25 cellular contexts compared by ENCODE assay signal in the genomic region with DNA sequence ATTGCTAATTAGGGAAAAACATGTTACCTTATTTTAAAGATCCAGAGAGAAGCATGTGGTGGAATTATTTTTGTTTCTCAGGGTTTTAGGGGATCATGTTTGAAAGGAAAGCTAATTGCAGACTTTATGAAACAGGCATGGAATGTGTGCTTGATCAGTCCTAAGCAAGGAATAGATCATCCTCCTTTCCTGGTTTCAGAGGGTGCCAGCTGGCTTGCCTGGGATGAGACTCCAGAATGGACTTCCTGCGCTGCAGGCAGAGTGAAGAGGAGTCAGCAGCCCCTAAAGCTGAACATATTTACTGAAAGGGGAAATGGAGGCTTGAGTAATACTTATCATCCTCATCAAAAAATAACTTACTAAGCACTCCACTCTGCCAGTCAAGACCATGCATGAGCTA. TPM values are rescaled to one million over a fixed set of nuclear protein-coding genes. Genes with fewer than 3 reads are reported as not detected.
"Had no signal": no experiment of that assay in that cellular context is flagged by ENCODE, and none has a peak within 500 bp of the region (broad histone marks: within the 10 kb centered on the region; RNA-seq: fewer than 3 reads in every experiment).

No MANE protein-coding gene starts in this region.

- H3K27me3 ChIP-seq: breast epithelium, SJSA1 had no signal

- H3K36me3 Mint-ChIP-seq: activated CD8-positive, alpha-beta memory T cell treated with anti-CD3 and anti-CD28 coated beads, Interleukin-2, amount 10 ng/mL, durations not matched to agents 7 days and 5 days; activated naive CD8-positive, alpha-beta T cell; T-cell had no signal

- H3K27ac ChIP-seq: breast epithelium, SJSA1, WERI-Rb-1 had no signal

- H3K4me3 Mint-ChIP-seq: activated CD4-positive, alpha-beta T cell treated with anti-CD3 and anti-CD28 coated beads, Interleukin-2, amount 10 ng/mL, durations not matched to agents 24 days and 14 days; activated CD8-positive, alpha-beta memory T cell treated with anti-CD3 and anti-CD28 coated beads, Interleukin-2, amount 10 ng/mL, durations not matched to agents 7 days and 5 days; activated naive CD4-positive, alpha-beta T cell treated with anti-CD3 and anti-CD28 coated beads for 36 hours; activated naive CD8-positive, alpha-beta T cell; activated T-cell treated with anti-CD3 and anti-CD28 coated beads, Interleukin-2, amount 50 U/mL, for 4 hours; T-cell had no signal

- H3K27ac Mint-ChIP-seq: activated CD4-positive, alpha-beta T cell treated with anti-CD3 and anti-CD28 coated beads, Interleukin-2, amount 10 ng/mL, durations not matched to agents 24 days and 14 days; activated CD8-positive, alpha-beta memory T cell treated with anti-CD3 and anti-CD28 coated beads, Interleukin-2, amount 10 ng/mL, durations not matched to agents 7 days and 5 days; activated naive CD4-positive, alpha-beta T cell treated with anti-CD3 and anti-CD28 coated beads for 36 hours; activated naive CD8-positive, alpha-beta T cell; T-cell had no signal

- H3K4me1 ChIP-seq: breast epithelium, SJSA1 had no signal

- H3K9me3 Mint-ChIP-seq: activated CD4-positive, alpha-beta T cell treated with anti-CD3 and anti-CD28 coated beads, Interleukin-2, amount 10 ng/mL, durations not matched to agents 24 days and 14 days; activated naive CD4-positive, alpha-beta T cell treated with anti-CD3 and anti-CD28 coated beads for 36 hours; activated T-cell treated with anti-CD3 and anti-CD28 coated beads, Interleukin-2, amount 50 U/mL, for 4 hours; T-cell had no signal

- DNase-seq: activated CD4-positive, alpha-beta T cell treated with anti-CD3 and anti-CD28 coated beads, Interleukin-2, amount 10 ng/mL, durations not matched to agents 24 days and 14 days; activated CD4-positive, alpha-beta T cell treated with anti-CD3 and anti-CD28 coated beads, Interleukin-2, amount 50 U/mL, for 48 hours; activated CD8-positive, alpha-beta memory T cell treated with anti-CD3 and anti-CD28 coated beads, Interleukin-2, amount 10 ng/mL, durations not matched to agents 7 days and 5 days; activated gamma-delta T cell; activated naive CD4-positive, alpha-beta T cell treated with anti-CD3 and anti-CD28 coated beads for 36 hours; activated T-cell treated with anti-CD3 and anti-CD28 coated beads, Interleukin-2, amount 50 U/mL, for 4 hours; KG1; NCI-H1092; NCI-H1436; NCI-H187; NCI-H2081; NCI-H510A treated with DMSO at 0.1 percent for 48 hours; NCI-H69; NK-92 treated with Interleukin-12 subunit alpha and Interleukin-12 subunit beta, amount 100 ng/mL, for 24 hours; OCI-M1; SHP77; T-cell; WERI-Rb-1 had no signal

- H3K9me3 ChIP-seq: breast epithelium, SJSA1 had no signal

- H3K36me3 ChIP-seq: breast epithelium, WERI-Rb-1 had no signal

- H3K4me1 Mint-ChIP-seq: activated CD4-positive, alpha-beta T cell treated with anti-CD3 and anti-CD28 coated beads, Interleukin-2, amount 10 ng/mL, durations not matched to agents 24 days and 14 days; activated CD8-positive, alpha-beta memory T cell treated with anti-CD3 and anti-CD28 coated beads, Interleukin-2, amount 10 ng/mL, durations not matched to agents 7 days and 5 days; T-cell had no signal

- H3K4me3 ChIP-seq: breast epithelium, SJSA1 had no signal

- ATAC-seq: activated CD4-positive, CD25-positive, alpha-beta regulatory T cell treated with anti-CD3 and anti-CD28 coated beads, Interleukin-2, amount 50 U/mL, for 24 hours; activated CD8-positive, alpha-beta memory T cell treated with anti-CD3 and anti-CD28 coated beads, Interleukin-2, amount 10 ng/mL, durations not matched to agents 7 days and 5 days; activated T-cell treated with anti-CD3 and anti-CD28 coated beads, Interleukin-2, amount 50 U/mL, for 4 hours; Panc1; T-cell had no signal

RNA-seq across cellular contexts. Expression of a gene that starts 13.3 kb away (rescaled TPM):
- total RNA-seq: activated CD4-positive, alpha-beta T cell treated with anti-CD3 and anti-CD28 coated beads, Interleukin-2, amount 10 ng/mL, durations not matched to agents 24 days and 14 days; activated CD8-positive, alpha-beta memory T cell treated with anti-CD3 and anti-CD28 coated beads, Interleukin-2, amount 10 ng/mL, durations not matched to agents 7 days and 5 days; activated naive CD4-positive, alpha-beta T cell treated with anti-CD3 and anti-CD28 coated beads for 36 hours; activated T-cell treated with anti-CD3 and anti-CD28 coated beads, Interleukin-2, amount 50 U/mL, for 4 hours; breast epithelium; T-helper 2 cell treated with Interferon-gamma antibody and Interleukin-4, amounts not matched to agents 100 ng/mL and 5 ng/mL, for 36 hours had no signal

RNA-seq across cellular contexts. Expression of a gene that starts 55.8 kb away (rescaled TPM):
- total RNA-seq: activated CD4-positive, alpha-beta T cell treated with anti-CD3 and anti-CD28 coated beads, Interleukin-2, amount 10 ng/mL, durations not matched to agents 24 days and 14 days; activated CD8-positive, alpha-beta memory T cell treated with anti-CD3 and anti-CD28 coated beads, Interleukin-2, amount 10 ng/mL, durations not matched to agents 7 days and 5 days; activated naive CD4-positive, alpha-beta T cell treated with anti-CD3 and anti-CD28 coated beads for 36 hours; activated T-cell treated with anti-CD3 and anti-CD28 coated beads, Interleukin-2, amount 50 U/mL, for 4 hours; M059J; T-helper 2 cell treated with Interferon-gamma antibody and Interleukin-4, amounts not matched to agents 100 ng/mL and 5 ng/mL, for 36 hours had no signal
